ENCODE assay signal across 23 cellular contexts in genomic region chr11:105827906-105828305, GRCh38.
"Had no signal": no experiment of that assay in that cellular context is flagged by ENCODE, and none has a peak within 500 bp of the region (broad histone marks: within the 10 kb centered on the region; RNA-seq: fewer than 3 reads in every experiment).

No MANE protein-coding gene starts in this region.

- H3K4me3 ChIP-seq: pancreas, psoas muscle, right lobe of liver, sigmoid colon, stomach, thoracic aorta, thyroid gland, tibial nerve, upper lobe of left lung, vagina had no signal

- DNase-seq: naive thymus-derived CD8-positive, alpha-beta T cell; nephron progenitor cell; nucleus accumbens; pancreas; psoas muscle; right cardiac atrium; right lobe of liver; sigmoid colon; small intestine; stimulated activated CD4-positive, alpha-beta T cell treated with anti-CD3 and anti-CD28 coated beads, Interleukin-15, amount 100 ng/mL, for 24 hours; stimulated activated CD4-positive, alpha-beta T cell treated with anti-CD3 and anti-CD28 coated beads, Interleukin-2, amount 100 ng/mL, for 24 hours; stimulated activated CD4-positive, alpha-beta T cell treated with anti-CD3 and anti-CD28 coated beads, Interleukin-2, amount 100 ng/mL, for 48 hours; stimulated activated CD4-positive, alpha-beta T cell treated with anti-CD3 and anti-CD28 coated beads, Interleukin-4, amount 100 ng/mL, for 24 hours; stimulated activated naive B cell treated with anti-CD40 and anti-IgM and Interleukin-4, amounts not matched to agents 10 μg/mL and 1 μg/mL and 100 μg/mL, for 72 hours; stimulated activated naive CD4-positive, alpha-beta T cell treated with Interleukin-2 at 50 U/mL for 16 hours; stomach; thyroid gland; trophoblast cell; upper lobe of left lung had no signal

- H3K36me3 ChIP-seq: neutrophil, pancreas, right lobe of liver, sigmoid colon, stomach, thoracic aorta, thyroid gland, tibial nerve, upper lobe of left lung, vagina had no signal

- H3K27ac ChIP-seq: neutrophil, pancreas, psoas muscle, right lobe of liver, sigmoid colon, stomach, thoracic aorta, thyroid gland, tibial nerve, upper lobe of left lung, vagina had no signal

- H3K9me3 ChIP-seq: neutrophil, pancreas, psoas muscle, right lobe of liver, sigmoid colon, stomach, thoracic aorta, thyroid gland, tibial nerve, upper lobe of left lung, vagina had no signal

- H3K4me1 ChIP-seq: pancreas, psoas muscle, right lobe of liver, sigmoid colon, stomach, thyroid gland, tibial nerve, upper lobe of left lung, vagina had no signal

- H3K27me3 ChIP-seq: neutrophil, pancreas, right lobe of liver, sigmoid colon, stomach, thyroid gland, tibial nerve, upper lobe of left lung, vagina had no signal
